In genomic region chr14:36518586-36519430, GRCh38 we compare ENCODE assay signal across 9 cellular contexts. TPM values are rescaled to one million over a fixed set of nuclear protein-coding genes. Genes with fewer than 3 reads are reported as not detected.
DNase-seq lines count a peak whose midpoint lies in the region; ATAC-seq and TF ChIP-seq lines count a peak whose summit lies in the region.
"Had no signal": no experiment of that assay in that cellular context is flagged by ENCODE, and none has a peak within 500 bp of the region (broad histone marks: within the 10 kb centered on the region; RNA-seq: fewer than 3 reads in every experiment).

No MANE protein-coding gene starts in this region.

- DNase-seq in DMS 273 (lab: John Stamatoyannopoulos, UW; ENCODE audit: unreplicated experiment), result peak; percentile 60
- no peak for DNase-seq in DMS 273 treated with DMSO at 0.1 percent for 48 hours (lab: John Stamatoyannopoulos, UW)
- no peak for DNase-seq in LNCaP clone FGC (ENCODE audit: low read depth)
- DNase-seq in psoas muscle, result no peak
- DNase-seq in GM19238 (ENCODE audit: insufficient read length, low spot score), result no peak
- DNase-seq in NOMO-1 treated with dmso at 0.1 percent for 144 hours (lab: John Stamatoyannopoulos, UW; ENCODE audit: unreplicated experiment), result no peak

- intact Hi-C loops in psoas muscle (cut with DNase I), result no loop called here

- no peak for TF ChIP-seq CTCF in LNCaP clone FGC (IDR thresholded peaks at IDR 0.05; ENCODE audit: control insufficient read depth, extremely low read depth, insufficient read depth)
- TF ChIP-seq CTCF in psoas muscle (IDR thresholded peaks at IDR 0.05), result no peak

- ATAC-seq in psoas muscle, result peak in 1 of 4 donors; percentile 41
- ATAC-seq in GM21619 (IDR thresholded peaks at IDR 0.05; ENCODE audit: unreplicated experiment), result no peak

- H3K9me3 ChIP-seq in duodenal mucosa (ENCODE audit: control insufficient read depth in 1 of 2, low read length in 2 of 2), result no peaks in the 10 kb centered on the region
- H3K9me3 ChIP-seq in psoas muscle, result no peaks in the 10 kb centered on the region

- H3K9ac ChIP-seq in duodenal mucosa (ENCODE audit: low read depth in 1 of 2, low read length in 2 of 2), result no peak overlapping the region

- no peak overlapping the region for H3K27ac ChIP-seq in duodenal mucosa (ENCODE audit: low read depth, low read length)
- H3K27ac ChIP-seq in psoas muscle, result no peak overlapping the region

- H3K36me3 ChIP-seq in duodenal mucosa (ENCODE audit: control insufficient read depth in 1 of 2, insufficient read depth in 2 of 2, low read length in 2 of 2) (no peaks in the 10 kb centered on the region), psoas muscle (ENCODE audit: insufficient read depth in 1 of 2, low read depth in 1 of 2) (no peaks in the 10 kb centered on the region)

- H3K4me1 ChIP-seq in duodenal mucosa (ENCODE audit: control insufficient read depth in 1 of 2, insufficient read depth in 2 of 2, low read length in 2 of 2) (peaks cover 8% of the 10 kb centered on the region in 2 donors), psoas muscle (peaks cover 29% of the 10 kb centered on the region)

- H3K4me3 ChIP-seq in LNCaP clone FGC (ENCODE audit: low read depth, low read length), result peak overlapping the region; percentile 43
- peak overlapping the region; percentile 21 to 29 for H3K4me3 ChIP-seq in duodenal mucosa (ENCODE audit: low read depth in 1 of 2, low read length in 2 of 2)
- peak overlapping the region; percentile 53 for H3K4me3 ChIP-seq in psoas muscle

- 1 to 2% (median 1%) methylated on average over 75 to 79 of the region's 79 CpGs for WGBS in psoas muscle, 3 donors

- H3K27me3 ChIP-seq in duodenal mucosa (ENCODE audit: control insufficient read depth in 1 of 2, insufficient read depth in 2 of 2, low read length in 2 of 2) (peaks cover 81 to 82% of the 10 kb centered on the region in 2 donors), psoas muscle (ENCODE audit: insufficient read depth in 3 of 3, low read length in 2 of 3) (peaks cover 0 to 100% (median 70%) of the 10 kb centered on the region in 3 donors)

RNA-seq across cellular contexts. Expression of gene NKX2-1, which starts 1.2 kb away (rescaled TPM):
- not detected for total RNA-seq in psoas muscle
- not detected for polyA plus RNA-seq in psoas muscle
- total RNA-seq: lung microvascular endothelial cell had no signal
